In the genomic region with DNA sequence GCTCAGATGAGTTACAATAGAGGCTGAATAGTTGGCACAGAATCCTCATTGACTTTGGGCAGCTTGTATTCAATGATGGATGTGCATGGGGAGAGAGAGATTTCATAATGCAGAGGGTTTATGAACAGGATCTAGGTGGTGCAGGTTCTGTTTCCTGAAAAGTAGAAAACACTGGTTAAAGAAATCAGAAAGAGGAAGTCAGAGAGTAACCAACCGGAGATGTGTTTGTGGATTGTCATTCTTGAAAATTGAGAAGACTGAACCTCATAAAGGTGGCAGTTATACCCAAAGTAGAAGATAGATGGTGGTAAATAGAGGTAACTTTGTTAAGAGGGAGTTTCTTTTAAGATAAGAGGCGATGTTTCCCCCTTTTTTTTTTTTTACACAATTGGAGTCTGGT, we compare ENCODE assay signal across 21 cellular contexts. TPM values are rescaled to one million over a fixed set of nuclear protein-coding genes. Genes with fewer than 3 reads are reported as not detected.
DNase-seq lines count a peak whose midpoint lies in the region; ATAC-seq and TF ChIP-seq lines count a peak whose summit lies in the region.
"Had no signal": no experiment of that assay in that cellular context is flagged by ENCODE, and none has a peak within 500 bp of the region (broad histone marks: within the 10 kb centered on the region; RNA-seq: fewer than 3 reads in every experiment).

No MANE protein-coding gene starts in this region.

- CTCF ChIA-PET in activated CD4-positive, alpha-beta memory T cell treated with anti-CD3 and anti-CD28 coated beads, Interleukin-2, amount 10 ng/mL, durations not matched to agents 7 days and 5 days (lab: Charles Lee) = interaction anchor here (1.3 kb wide), 1 partner anchor 8 kb away, joined by 3 read pairs; no protein-coding TSS in a partner anchor
- CTCF ChIA-PET in activated CD4-positive, alpha-beta memory T cell treated with anti-CD3 and anti-CD28 coated beads for 36 hours (lab: Charles Lee) = no interaction called here
- CTCF ChIA-PET in Calu3 (lab: Charles Lee) = no interaction called here

- BruUV-seq in Calu3 (replicated peaks; lab: Mats Ljungman, UMichigan) = no TSS peak

- H3K9me3 Mint-ChIP-seq in activated CD4-positive, alpha-beta memory T cell treated with anti-CD3 and anti-CD28 coated beads, Interleukin-2, amount 10 ng/mL, durations not matched to agents 7 days and 5 days = peaks cover 5% of the 10 kb centered on the region
- no peaks in the 10 kb centered on the region for H3K9me3 Mint-ChIP-seq in activated CD4-positive, alpha-beta memory T cell treated with anti-CD3 and anti-CD28 coated beads for 36 hours
- H3K9me3 Mint-ChIP-seq in memory B cell (peaks cover 4% of the 10 kb centered on the region), Calu3 (ENCODE audit: low read depth, unreplicated experiment) (no peaks in the 10 kb centered on the region)
- H3K9me3 Mint-ChIP-seq: neural progenitor cell had no signal

- DNase-seq in activated CD4-positive, alpha-beta memory T cell treated with anti-CD3 and anti-CD28 coated beads, Interleukin-2, amount 10 ng/mL, durations not matched to agents 7 days and 5 days = no peak
- no peak for DNase-seq in activated CD4-positive, alpha-beta memory T cell treated with anti-CD3 and anti-CD28 coated beads for 36 hours
- DNase-seq in KBM-7 (peak; percentile 94), memory B cell (ENCODE audit: low spot score in 2 of 2) (peak in 1 of 2 donors; percentile 21), Calu3 (no peak), nucleus accumbens (lab: John Stamatoyannopoulos, UW) (no peak)
- DNase-seq: ACHN, aorta, EL, islet precursor cell, KG1, mesendoderm, NCI-H1417 treated with DMSO at 0.1 percent for 48 hours, NCI-H2227 treated with DMSO at 0.1 percent for 48 hours had no signal

- in situ Hi-C loops in KBM-7 (cut with MboI; ENCODE audit: low pct_unique_long_range_greater_than_20kb, low sequenced_read_pairs) = no loop called here

- TF ChIP-seq CTCF in Calu3 (IDR thresholded peaks at IDR 0.05; ENCODE audit: unreplicated experiment) = no peak

- no peaks in the 10 kb centered on the region for H3K27me3 Mint-ChIP-seq in activated CD4-positive, alpha-beta memory T cell treated with anti-CD3 and anti-CD28 coated beads, Interleukin-2, amount 10 ng/mL, durations not matched to agents 7 days and 5 days
- no peaks in the 10 kb centered on the region for H3K27me3 Mint-ChIP-seq in activated CD4-positive, alpha-beta memory T cell treated with anti-CD3 and anti-CD28 coated beads for 36 hours
- no peaks in the 10 kb centered on the region for H3K27me3 Mint-ChIP-seq in memory B cell
- no peaks in the 10 kb centered on the region for H3K27me3 Mint-ChIP-seq in Calu3 (ENCODE audit: unreplicated experiment)

- peaks cover 24% of the 10 kb centered on the region for H3K36me3 Mint-ChIP-seq in activated CD4-positive, alpha-beta memory T cell treated with anti-CD3 and anti-CD28 coated beads, Interleukin-2, amount 10 ng/mL, durations not matched to agents 7 days and 5 days (ENCODE audit: low read depth)
- H3K36me3 Mint-ChIP-seq in activated CD4-positive, alpha-beta memory T cell treated with anti-CD3 and anti-CD28 coated beads for 36 hours = no peaks in the 10 kb centered on the region
- H3K36me3 Mint-ChIP-seq in memory B cell = peaks cover 3% of the 10 kb centered on the region
- H3K36me3 Mint-ChIP-seq in Calu3 (ENCODE audit: insufficient read depth, unreplicated experiment) = no peaks in the 10 kb centered on the region
- H3K36me3 Mint-ChIP-seq: neural progenitor cell had no signal

- peak overlapping the region; percentile 45 for H3K4me3 Mint-ChIP-seq in activated CD4-positive, alpha-beta memory T cell treated with anti-CD3 and anti-CD28 coated beads, Interleukin-2, amount 10 ng/mL, durations not matched to agents 7 days and 5 days
- H3K4me3 Mint-ChIP-seq in activated CD4-positive, alpha-beta memory T cell treated with anti-CD3 and anti-CD28 coated beads for 36 hours = no peak overlapping the region
- H3K4me3 Mint-ChIP-seq in memory B cell (peak overlapping the region; percentile 55), Calu3 (ENCODE audit: low read depth, unreplicated experiment) (no peak overlapping the region)
- H3K4me3 Mint-ChIP-seq: GM23338, neural progenitor cell had no signal

- intact Hi-C loops in activated CD4-positive, alpha-beta memory T cell treated with anti-CD3 and anti-CD28 coated beads for 36 hours (cut with micrococcal nuclease) = no loop called here
- intact Hi-C loops in Calu3 (cut with micrococcal nuclease; ENCODE audit: unreplicated experiment) = no loop called here

- POLR2A ChIA-PET in activated CD4-positive, alpha-beta memory T cell treated with anti-CD3 and anti-CD28 coated beads, Interleukin-2, amount 10 ng/mL, durations not matched to agents 7 days and 5 days (lab: Charles Lee) = interaction anchor here (1.0 kb wide), 1 partner anchor 17 kb away, joined by 4 read pairs; no protein-coding TSS in a partner anchor
- POLR2A ChIA-PET in activated CD4-positive, alpha-beta memory T cell treated with anti-CD3 and anti-CD28 coated beads for 36 hours (lab: Charles Lee) = no interaction called here

- ATAC-seq in GM21390 (IDR thresholded peaks at IDR 0.05; ENCODE audit: unreplicated experiment) = peak; percentile 86
- peak; percentile 98 for ATAC-seq in memory B cell (ENCODE audit: low read depth)
- no peak for ATAC-seq in SK-N-SH treated with all-trans-retinoic acid at 6 μM for 48 hours
- ATAC-seq: GM23338 had no signal

- H3K4me1 Mint-ChIP-seq in activated CD4-positive, alpha-beta memory T cell treated with anti-CD3 and anti-CD28 coated beads, Interleukin-2, amount 10 ng/mL, durations not matched to agents 7 days and 5 days = peaks cover 34% of the 10 kb centered on the region
- H3K4me1 Mint-ChIP-seq in activated CD4-positive, alpha-beta memory T cell treated with anti-CD3 and anti-CD28 coated beads for 36 hours (ENCODE audit: low read depth) = peaks cover 18% of the 10 kb centered on the region
- peaks cover 53% of the 10 kb centered on the region for H3K4me1 Mint-ChIP-seq in memory B cell
- no peaks in the 10 kb centered on the region for H3K4me1 Mint-ChIP-seq in Calu3 (ENCODE audit: low read depth, unreplicated experiment)
- H3K4me1 Mint-ChIP-seq: GM23338, neural progenitor cell had no signal

- H3K27ac Mint-ChIP-seq in activated CD4-positive, alpha-beta memory T cell treated with anti-CD3 and anti-CD28 coated beads, Interleukin-2, amount 10 ng/mL, durations not matched to agents 7 days and 5 days = peak overlapping the region; percentile 87
- H3K27ac Mint-ChIP-seq in activated CD4-positive, alpha-beta memory T cell treated with anti-CD3 and anti-CD28 coated beads for 36 hours = no peak overlapping the region
- H3K27ac Mint-ChIP-seq in memory B cell (peak overlapping the region; percentile 81), Calu3 (ENCODE audit: unreplicated experiment) (no peak overlapping the region)
- H3K27ac Mint-ChIP-seq: GM23338, neural progenitor cell had no signal

TF ChIP-seq in SK-N-SH treated with all-trans-retinoic acid at 6 μM for 48 hours, 23 proteins besides CTCF, POLR2A, EP300 and RAD21:
- TF ChIP-seq ZFP3 (CRISPR knock-in tag; IDR thresholded peaks at IDR 0.05) = no peak
- TF ChIP-seq, protein P1, sequence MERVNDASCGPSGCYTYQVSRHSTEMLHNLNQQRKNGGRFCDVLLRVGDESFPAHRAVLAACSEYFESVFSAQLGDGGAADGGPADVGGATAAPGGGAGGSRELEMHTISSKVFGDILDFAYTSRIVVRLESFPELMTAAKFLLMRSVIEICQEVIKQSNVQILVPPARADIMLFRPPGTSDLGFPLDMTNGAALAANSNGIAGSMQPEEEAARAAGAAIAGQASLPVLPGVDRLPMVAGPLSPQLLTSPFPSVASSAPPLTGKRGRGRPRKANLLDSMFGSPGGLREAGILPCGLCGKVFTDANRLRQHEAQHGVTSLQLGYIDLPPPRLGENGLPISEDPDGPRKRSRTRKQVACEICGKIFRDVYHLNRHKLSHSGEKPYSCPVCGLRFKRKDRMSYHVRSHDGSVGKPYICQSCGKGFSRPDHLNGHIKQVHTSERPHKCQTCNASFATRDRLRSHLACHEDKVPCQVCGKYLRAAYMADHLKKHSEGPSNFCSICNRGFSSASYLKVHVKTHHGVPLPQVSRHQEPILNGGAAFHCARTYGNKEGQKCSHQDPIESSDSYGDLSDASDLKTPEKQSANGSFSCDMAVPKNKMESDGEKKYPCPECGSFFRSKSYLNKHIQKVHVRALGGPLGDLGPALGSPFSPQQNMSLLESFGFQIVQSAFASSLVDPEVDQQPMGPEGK (CRISPR knock-in tag; IDR thresholded peaks at IDR 0.05; ENCODE audit: borderline replicate concordance) = no peak
- no peak for TF ChIP-seq ZFP30 (CRISPR knock-in tag; IDR thresholded peaks at IDR 0.05)
- no peak for TF ChIP-seq ZNF8 (CRISPR knock-in tag; IDR thresholded peaks at IDR 0.05)
- TF ChIP-seq, protein P2, sequence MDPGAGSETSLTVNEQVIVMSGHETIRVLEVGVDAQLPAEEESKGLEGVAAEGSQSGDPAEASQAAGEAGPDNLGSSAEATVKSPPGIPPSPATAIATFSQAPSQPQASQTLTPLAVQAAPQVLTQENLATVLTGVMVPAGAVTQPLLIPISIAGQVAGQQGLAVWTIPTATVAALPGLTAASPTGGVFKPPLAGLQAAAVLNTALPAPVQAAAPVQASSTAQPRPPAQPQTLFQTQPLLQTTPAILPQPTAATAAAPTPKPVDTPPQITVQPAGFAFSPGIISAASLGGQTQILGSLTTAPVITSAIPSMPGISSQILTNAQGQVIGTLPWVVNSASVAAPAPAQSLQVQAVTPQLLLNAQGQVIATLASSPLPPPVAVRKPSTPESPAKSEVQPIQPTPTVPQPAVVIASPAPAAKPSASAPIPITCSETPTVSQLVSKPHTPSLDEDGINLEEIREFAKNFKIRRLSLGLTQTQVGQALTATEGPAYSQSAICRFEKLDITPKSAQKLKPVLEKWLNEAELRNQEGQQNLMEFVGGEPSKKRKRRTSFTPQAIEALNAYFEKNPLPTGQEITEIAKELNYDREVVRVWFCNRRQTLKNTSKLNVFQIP (CRISPR knock-in tag; IDR thresholded peaks at IDR 0.05; ENCODE audit: borderline replicate concordance, low read depth) = no peak
- no peak for TF ChIP-seq SNAI2 (CRISPR knock-in tag; IDR thresholded peaks at IDR 0.05)

RNA-seq across cellular contexts. Expression of a gene that starts 8.0 kb away (rescaled TPM):
- 1 to 10 TPM in 1 of 2 experiments, under 1 TPM in 1; 0.38 to 1.3 TPM for total RNA-seq in activated CD4-positive, alpha-beta memory T cell treated with anti-CD3 and anti-CD28 coated beads, Interleukin-2, amount 10 ng/mL, durations not matched to agents 7 days and 5 days
- not detected for total RNA-seq in activated CD4-positive, alpha-beta memory T cell treated with anti-CD3 and anti-CD28 coated beads for 36 hours
- total RNA-seq in Calu3 (2022) = not detected in 2 replicates
- total RNA-seq: aorta, glomerular endothelial cell, GM23338, right atrium auricular region, thoracic aorta had no signal

Comparison
In these comparisons a context has a peak if more than half of its experiments do, and no peak if none do; other contexts are left out.
1. H3K27ac Mint-ChIP-seq: peak in activated CD4-positive, alpha-beta memory T cell treated with anti-CD3 and anti-CD28 coated beads, Interleukin-2, amount 10 ng/mL, durations not matched to agents 7 days and 5 days (single experiment) and memory B cell (single experiment); none in activated CD4-positive, alpha-beta memory T cell treated with anti-CD3 and anti-CD28 coated beads for 36 hours (single experiment) and Calu3 (single experiment).
2. H3K4me3 Mint-ChIP-seq: peak in activated CD4-positive, alpha-beta memory T cell treated with anti-CD3 and anti-CD28 coated beads, Interleukin-2, amount 10 ng/mL, durations not matched to agents 7 days and 5 days (single experiment) and memory B cell (single experiment); none in activated CD4-positive, alpha-beta memory T cell treated with anti-CD3 and anti-CD28 coated beads for 36 hours (single experiment) and Calu3 (single experiment).